In the genomic region with DNA sequence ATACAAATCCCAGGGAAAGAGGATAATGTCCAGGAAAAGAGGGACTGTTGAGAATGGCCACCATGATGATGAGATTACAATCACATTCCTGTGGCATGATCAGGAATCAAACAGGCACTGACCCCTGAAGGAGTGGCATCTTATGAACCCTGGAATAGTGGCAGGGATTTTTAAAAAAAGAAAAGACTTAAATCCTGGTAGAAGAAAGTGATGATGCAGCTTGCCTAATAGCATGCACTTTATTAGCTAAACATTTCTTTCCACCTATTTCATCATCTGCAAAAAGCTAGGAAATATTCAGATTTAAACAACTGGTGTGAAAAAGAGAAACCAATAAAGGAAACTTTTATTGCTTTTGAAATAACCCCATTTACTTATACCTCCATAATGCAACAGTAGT, we compare ENCODE assay signal across 18 cellular contexts.
"Had no signal": no experiment of that assay in that cellular context is flagged by ENCODE, and none has a peak within 500 bp of the region (broad histone marks: within the 10 kb centered on the region; RNA-seq: fewer than 3 reads in every experiment).

No MANE protein-coding gene starts in this region.

- H3K4me1 ChIP-seq: foreskin keratinocyte, stomach, upper lobe of left lung had no signal

- H3K9me3 ChIP-seq: upper lobe of left lung had no signal

- H3K36me3 ChIP-seq: stomach, upper lobe of left lung had no signal

- H3K27ac ChIP-seq: foreskin keratinocyte, stomach, upper lobe of left lung had no signal

- H3K4me3 ChIP-seq: lung, stomach, upper lobe of left lung had no signal

- DNase-seq: activated CD4-positive, alpha-beta T cell treated with anti-CD3 and anti-CD28 coated beads, Interleukin-2, amount 10 ng/mL, durations not matched to agents 7 days and 5 days; activated CD8-positive, alpha-beta memory T cell treated with anti-CD3 and anti-CD28 coated beads, Interleukin-2, amount 50 U/mL, for 4 hours; activated naive CD4-positive, alpha-beta T cell treated with anti-CD3 and anti-CD28 coated beads for 36 hours; activated T-cell treated with anti-CD3 and anti-CD28 coated beads, Interleukin-2, amount 50 U/mL, for 4 hours; aorta; cortex of kidney; effector CD4-positive, alpha-beta T cell; foreskin keratinocyte; glutamatergic neuron; hippocampal formation; islet precursor cell; nephron progenitor cell; nucleus accumbens; stimulated activated CD4-positive, alpha-beta T cell treated with anti-CD3 and anti-CD28 coated beads, Interleukin-15, amount 100 ng/mL, for 24 hours; stimulated activated CD4-positive, alpha-beta T cell treated with anti-CD3 and anti-CD28 coated beads, Interleukin-2, amount 100 ng/mL, for 48 hours; stomach; upper lobe of left lung had no signal

- H3K27me3 ChIP-seq: foreskin keratinocyte, stomach, upper lobe of left lung had no signal
